26 cellular contexts compared by ENCODE assay signal in the genomic region with DNA sequence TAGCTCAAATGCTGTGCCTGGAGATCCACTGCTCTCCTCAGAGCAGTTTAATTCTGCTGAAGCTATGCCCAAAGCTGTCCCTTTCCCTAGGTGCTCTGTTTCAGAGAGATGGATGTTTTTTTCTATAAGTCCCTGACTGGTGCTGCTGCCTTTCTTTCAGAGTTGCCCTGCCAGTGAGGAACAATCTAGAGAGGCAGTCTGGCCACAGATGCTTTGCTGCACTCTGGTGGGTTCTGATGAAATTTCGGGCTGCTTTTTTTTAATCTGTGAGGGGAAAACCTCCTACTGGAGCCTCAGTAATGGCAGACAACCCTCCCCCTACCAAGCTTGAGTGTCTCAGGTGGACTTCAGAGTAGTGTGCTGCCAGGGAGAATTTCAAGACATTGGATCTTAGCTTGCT.
"Had no signal": no experiment of that assay in that cellular context is flagged by ENCODE, and none has a peak within 500 bp of the region (broad histone marks: within the 10 kb centered on the region; RNA-seq: fewer than 3 reads in every experiment).

No MANE protein-coding gene starts in this region.

- H3K36me3 Mint-ChIP-seq: naive B cell; stimulated activated naive B cell treated with anti-CD40 and anti-IgM and Interleukin-4, amounts not matched to agents 10 μg/mL and 1 μg/mL and 100 μg/mL, for 72 hours had no signal

- H3K4me3 ChIP-seq: hepatocyte, left ventricle myocardium inferior, lower lobe of right lung, psoas muscle, right lobe of liver, spleen, testis, tibial nerve, upper lobe of right lung had no signal

- FAIRE-seq: endometrium, islet of Langerhans had no signal

- H3K4me1 Mint-ChIP-seq: naive B cell; nephron progenitor cell; stimulated activated naive B cell treated with anti-CD40 and anti-IgM and Interleukin-4, amounts not matched to agents 10 μg/mL and 1 μg/mL and 100 μg/mL, for 72 hours; stimulated activated naive CD8-positive, alpha-beta T cell treated with anti-CD3 and anti-CD28 coated beads, Interleukin-15, amount 100 ng/mL, for 72 hours had no signal

- H3K27me3 ChIP-seq: foreskin keratinocyte, hepatocyte, right lobe of liver, spleen, testis, tibial nerve, upper lobe of right lung had no signal

- H3K4me1 ChIP-seq: foreskin keratinocyte, left ventricle myocardium inferior, lower lobe of right lung, psoas muscle, right lobe of liver, spleen, testis, tibial nerve, upper lobe of right lung had no signal

- H3K4me3 Mint-ChIP-seq: naive B cell; nephron progenitor cell; stimulated activated naive B cell treated with anti-CD40 and anti-IgM and Interleukin-4, amounts not matched to agents 10 μg/mL and 1 μg/mL and 100 μg/mL, for 72 hours; stimulated activated naive CD8-positive, alpha-beta T cell treated with anti-CD3 and anti-CD28 coated beads, Interleukin-15, amount 100 ng/mL, for 72 hours had no signal

- H3K27ac ChIP-seq: epithelial cell of prostate, foreskin keratinocyte, hepatocyte, left ventricle myocardium inferior, lower lobe of right lung, psoas muscle, right lobe of liver, spleen, testis, tibial nerve, upper lobe of right lung had no signal

- H3K9me3 Mint-ChIP-seq: nephron progenitor cell had no signal

- H3K36me3 ChIP-seq: left ventricle myocardium inferior, lower lobe of right lung, right lobe of liver, spleen, upper lobe of right lung had no signal

- H3K27ac Mint-ChIP-seq: naive B cell; nephron progenitor cell; stimulated activated naive B cell treated with anti-CD40 and anti-IgM and Interleukin-4, amounts not matched to agents 10 μg/mL and 1 μg/mL and 100 μg/mL, for 72 hours; stimulated activated naive CD8-positive, alpha-beta T cell treated with anti-CD3 and anti-CD28 coated beads, Interleukin-15, amount 100 ng/mL, for 72 hours had no signal

- ATAC-seq: foreskin keratinocyte; lower lobe of right lung; psoas muscle; right lobe of liver; stimulated activated naive B cell treated with anti-CD40 and anti-IgM and Interleukin-4, amounts not matched to agents 10 μg/mL and 1 μg/mL and 100 μg/mL, for 72 hours; stimulated activated naive CD8-positive, alpha-beta T cell treated with anti-CD3 and anti-CD28 coated beads, Interleukin-15, amount 100 ng/mL, for 72 hours; upper lobe of right lung had no signal

- DNase-seq: caudate nucleus; cortex of kidney; effector memory CD4-positive, alpha-beta T cell; foreskin keratinocyte; head of caudate nucleus; left ventricle myocardium inferior; lower lobe of right lung; mesenchymal stem cell; naive B cell; nephron progenitor cell; psoas muscle; retina; right lobe of liver; spleen; stimulated activated CD4-positive, alpha-beta T cell treated with anti-CD3 and anti-CD28 coated beads, Interleukin-15, amount 100 ng/mL, for 24 hours; stimulated activated CD4-positive, alpha-beta T cell treated with anti-CD3 and anti-CD28 coated beads, Interleukin-1b, Interleukin-23, amount 100 ng/mL, for 48 hours; stimulated activated CD4-positive, alpha-beta T cell treated with anti-CD3 and anti-CD28 coated beads, Interleukin-4, amount 100 ng/mL, for 4 hours; stimulated activated naive B cell treated with anti-CD40 and anti-IgM and Interleukin-4, amounts not matched to agents 10 μg/mL and 1 μg/mL and 100 μg/mL, for 72 hours; stimulated activated naive CD8-positive, alpha-beta T cell treated with anti-CD3 and anti-CD28 coated beads, Interleukin-15, amount 100 ng/mL, for 72 hours; testis; upper lobe of right lung had no signal

- H3K27me3 Mint-ChIP-seq: naive B cell; stimulated activated naive B cell treated with anti-CD40 and anti-IgM and Interleukin-4, amounts not matched to agents 10 μg/mL and 1 μg/mL and 100 μg/mL, for 72 hours; stimulated activated naive CD8-positive, alpha-beta T cell treated with anti-CD3 and anti-CD28 coated beads, Interleukin-15, amount 100 ng/mL, for 72 hours had no signal

- H3K9me3 ChIP-seq: left ventricle myocardium inferior, lower lobe of right lung, psoas muscle, right lobe of liver, spleen, testis, tibial nerve, upper lobe of right lung had no signal

- H3K79me2 ChIP-seq: hepatocyte had no signal

- H2AFZ ChIP-seq: hepatocyte had no signal

- H3K4me2 ChIP-seq: hepatocyte had no signal
